9 cellular contexts compared by ENCODE assay signal in the genomic region with DNA sequence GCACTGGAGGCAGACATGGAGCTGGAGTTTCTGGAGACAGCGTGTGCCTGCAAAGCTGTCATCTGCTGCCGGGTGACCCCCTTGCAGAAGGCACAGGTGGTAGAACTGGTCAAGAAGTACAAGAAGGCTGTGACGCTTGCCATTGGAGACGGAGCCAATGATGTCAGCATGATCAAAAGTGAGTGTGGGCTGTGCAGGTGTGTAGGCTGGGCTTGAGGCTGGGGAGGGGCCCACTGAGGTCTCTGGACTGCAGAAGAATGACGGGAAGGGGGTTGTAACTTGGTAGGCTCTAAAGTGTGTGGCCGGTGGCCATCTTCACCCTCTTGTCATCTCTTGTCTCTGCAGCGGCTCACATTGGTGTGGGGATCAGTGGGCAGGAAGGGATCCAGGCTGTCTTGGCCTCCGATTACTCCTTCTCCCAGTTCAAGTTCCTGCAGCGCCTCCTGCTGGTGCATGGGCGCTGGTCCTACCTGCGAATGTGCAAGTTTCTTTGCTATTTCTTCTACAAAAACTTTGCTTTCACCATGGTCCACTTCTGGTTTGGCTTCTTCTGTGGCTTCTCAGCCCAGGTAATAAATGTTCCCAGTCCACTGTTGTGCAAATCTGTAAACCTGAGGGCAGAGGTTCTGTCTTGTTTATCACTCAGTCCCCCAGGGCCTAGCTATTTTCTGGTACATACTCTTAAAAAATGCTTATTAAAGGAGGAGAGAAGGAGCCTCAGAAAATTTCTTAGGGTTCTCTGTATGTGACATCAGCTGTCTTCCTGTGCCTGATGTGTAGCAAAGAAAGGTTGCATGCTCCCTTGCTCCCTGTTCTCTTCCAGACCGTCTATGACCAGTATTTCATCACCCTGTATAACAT. TPM values are rescaled to one million over a fixed set of nuclear protein-coding genes. Genes with fewer than 3 reads are reported as not detected.
DNase-seq lines count a peak whose midpoint lies in the region; ATAC-seq and TF ChIP-seq lines count a peak whose summit lies in the region.
"Had no signal": no experiment of that assay in that cellular context is flagged by ENCODE, and none has a peak within 500 bp of the region (broad histone marks: within the 10 kb centered on the region; RNA-seq: fewer than 3 reads in every experiment).

No MANE protein-coding gene starts in this region.

- WGBS in spleen, 5 donors, result 81 to 90% (median 86%) methylated on average over 10 to 12 of the region's 12 CpGs

- intact Hi-C loops in spleen (cut with DNase I; ENCODE audit: low total_unique reads), result no loop called here

- H3K9me3 ChIP-seq in DOHH2 (ENCODE audit: control insufficient read depth, insufficient read depth, low read length) (no peaks in the 10 kb centered on the region), spleen (no peaks in the 10 kb centered on the region)
- H3K9me3 ChIP-seq: ovary had no signal

- ATAC-seq in HG03571 (IDR thresholded peaks at IDR 0.05; ENCODE audit: unreplicated experiment), result no peak

- H3K79me2 ChIP-seq in DOHH2 (ENCODE audit: control insufficient read depth, low read length), result no peaks in the 10 kb centered on the region

- TF ChIP-seq CTCF in DOHH2 (IDR thresholded peaks at IDR 0.05; ENCODE audit: low read depth, low read length, poor library complexity, severe bottlenecking), result peak; percentile 95
- TF ChIP-seq CTCF in fibroblast of mammary gland (conservative IDR thresholded peaks at IDR 0.05; ENCODE audit: control insufficient read depth, insufficient read depth, low read depth, low read length), result peak; percentile 79
- TF ChIP-seq CTCF in spleen (IDR thresholded peaks at IDR 0.05 in 8 of 11, conservative IDR thresholded peaks at IDR 0.05 in 3 of 11), result peak in 10 of 11 experiments; percentile 26 to 69 (median 54)

- peak; percentile 27 for DNase-seq in NCI-H1694 treated with DMSO at 0.1 percent for 48 hours (lab: John Stamatoyannopoulos, UW)
- peak; percentile 90 for DNase-seq in activated CD8-positive, alpha-beta memory T cell treated with anti-CD3 and anti-CD28 coated beads, Interleukin-2, amount 50 U/mL, for 48 hours
- DNase-seq in fibroblast of mammary gland (ENCODE audit: low read depth), result peak; percentile 69
- peak; percentile 84 for DNase-seq in spleen
- no peak for DNase-seq in mesenteric fat pad (ENCODE audit: low spot score)
- DNase-seq in middle frontal gyrus (ENCODE audit: extremely low spot score, low spot score), result no peak

- no peak overlapping the region for H3K4me2 ChIP-seq in DOHH2 (ENCODE audit: low read length)

- H3K27ac ChIP-seq in DOHH2 (ENCODE audit: low read depth, low read length) (no peak overlapping the region), spleen (peak overlapping the region in 4 of 8 donors; percentile 11 to 85 (median 52))
- H3K27ac ChIP-seq: ovary had no signal

- H3K27me3 ChIP-seq in DOHH2 (ENCODE audit: control insufficient read depth, low read length) (no peaks in the 10 kb centered on the region), spleen (replicated peaks in 1 of 7) (no peaks in the 10 kb centered on the region)
- H3K27me3 ChIP-seq: ovary had no signal

- H3K36me3 ChIP-seq in DOHH2 (ENCODE audit: control insufficient read depth, low read length) (no peaks in the 10 kb centered on the region), spleen (peaks cover 4 to 100% (median 78%) of the 10 kb centered on the region in 6 donors)
- H3K36me3 ChIP-seq: ovary had no signal

- H3K4me3 ChIP-seq in DOHH2 (ENCODE audit: low read length) (no peak overlapping the region), fibroblast of mammary gland (ENCODE audit: control insufficient read depth, low read depth, low read length) (no peak overlapping the region), spleen (peak overlapping the region in 2 of 8 donors; percentile 22 to 56)
- H3K4me3 ChIP-seq: ovary had no signal

- H3F3A ChIP-seq in DOHH2 (ENCODE audit: control insufficient read depth, insufficient read depth), result no peaks in the 10 kb centered on the region

- no peaks in the 10 kb centered on the region for H4K20me1 ChIP-seq in DOHH2 (ENCODE audit: control insufficient read depth, insufficient read depth, low read depth, low read length)

- no peak for TF ChIP-seq POLR2A in spleen (IDR thresholded peaks at IDR 0.05)

- no peaks in the 10 kb centered on the region for H3K4me1 ChIP-seq in DOHH2 (ENCODE audit: control insufficient read depth, low read length)
- peaks cover 5 to 73% (median 39%) of the 10 kb centered on the region in 6 donors for H3K4me1 ChIP-seq in spleen

- no peaks in the 10 kb centered on the region for H3K9me2 ChIP-seq in DOHH2 (replicated peaks; ENCODE audit: control insufficient read depth, low read length)

RNA-seq across cellular contexts. Expression of gene ATP8B2, which starts 19.9 kb away (rescaled TPM):
- total RNA-seq in spleen (100 to 1,000 TPM in 2 of 7 donors, 10 to 100 TPM in 5; 42.3 to 107 (median 66.7) TPM), mesenteric fat pad (38.7 TPM)
- polyA plus RNA-seq in spleen, result 10 to 100 TPM in 1 of 3 donors, 1 to 10 TPM in 2; 5.4 to 17.0 (median 6.4) TPM

RNA-seq across cellular contexts. Expression of gene AQP10, which starts 24.3 kb away (rescaled TPM):
- total RNA-seq in spleen (1 to 10 TPM in 4 of 7 donors, under 1 TPM in 3; 0.28 to 3.1 (median 1.3) TPM), mesenteric fat pad (not detected)
- polyA plus RNA-seq in spleen, result under 1 TPM; 0.09 to 0.19 (median 0.15) TPM

RNA-seq across cellular contexts. Expression of gene IL6R, which starts 59.9 kb away (rescaled TPM):
- total RNA-seq in spleen (10 to 100 TPM; 40.3 to 74.5 (median 55.5) TPM), mesenteric fat pad (35.6 TPM)
- polyA plus RNA-seq in spleen, result 1 to 10 TPM; 2.8 to 6.1 (median 3.9) TPM

Comparison
In these comparisons a context has a peak if more than half of its experiments do, and no peak if none do; other contexts are left out.
1. DNase-seq: peak in NCI-H1694 treated with DMSO at 0.1 percent for 48 hours (single experiment), activated CD8-positive, alpha-beta memory T cell treated with anti-CD3 and anti-CD28 coated beads, Interleukin-2, amount 50 U/mL, for 48 hours (single experiment), fibroblast of mammary gland (single experiment) and spleen (single experiment); none in mesenteric fat pad (single experiment) and middle frontal gyrus (single experiment).
2. Peak in every context shown above with its lines, with median percentiles within 50 percentile points of each other: CTCF ChIP-seq.